In genomic region chr12:93982847-93983315, GRCh38 we compare ENCODE assay signal across 10 cellular contexts.
DNase-seq lines count a peak whose midpoint lies in the region; ATAC-seq and TF ChIP-seq lines count a peak whose summit lies in the region.
"Had no signal": no experiment of that assay in that cellular context is flagged by ENCODE, and none has a peak within 500 bp of the region (broad histone marks: within the 10 kb centered on the region; RNA-seq: fewer than 3 reads in every experiment).

No MANE protein-coding gene starts in this region.

- no peak overlapping the region for H3K27ac Mint-ChIP-seq in activated CD4-positive, alpha-beta T cell treated with anti-CD3 and anti-CD28 coated beads for 36 hours

- H3K4me1 ChIP-seq in Panc1 (ENCODE audit: control insufficient read depth, insufficient read depth, low read length) = 0 out of 2 replicates have a peak, but pooled peaks cover 3% of the 10 kb centered on the region
- H3K4me1 ChIP-seq: pancreas had no signal

- no peaks in the 10 kb centered on the region for H3K9me3 ChIP-seq in Panc1 (ENCODE audit: control insufficient read depth, insufficient read depth, low read depth, low read length)
- H3K9me3 ChIP-seq: pancreas had no signal

- in situ Hi-C loops in Panc1 (cut with HindIII; ENCODE audit: low pct_unique_long_range_greater_than_20kb, low sequenced_read_pairs) = no loop called here

- peak; percentile 57 for DNase-seq in activated CD4-positive, alpha-beta T cell treated with anti-CD3 and anti-CD28 coated beads for 36 hours
- no peak for DNase-seq in activated CD4-positive, alpha-beta T cell treated with anti-CD3 and anti-CD28 coated beads for 1 hour
- DNase-seq in Panc1 (ENCODE audit: low read depth, low spot score) (peak; percentile 22), dermis blood vessel endothelial cell (peak; percentile 46), NCI-H2081 treated with DMSO at 0.1 percent for 48 hours (lab: John Stamatoyannopoulos, UW) (no peak)
- peak in 2 of 3 experiments; percentile 9 to 11 for DNase-seq in stimulated activated CD4-positive, alpha-beta T cell treated with anti-CD3 and anti-CD28 coated beads, TNF-alpha, amount 100 ng/mL, for 24 hours (ENCODE audit: low read depth in 3 of 3)
- DNase-seq: CD8-positive, alpha-beta memory T cell; pancreas had no signal

- no TSS peak for BruUV-seq in Panc1 (replicated peaks; lab: Mats Ljungman, UMichigan)

- no peaks in the 10 kb centered on the region for H3K27me3 ChIP-seq in Panc1 (ENCODE audit: control insufficient read depth, insufficient read depth, low read length)
- H3K27me3 ChIP-seq: pancreas had no signal

- no peak overlapping the region for H3K4me3 Mint-ChIP-seq in activated CD4-positive, alpha-beta T cell treated with anti-CD3 and anti-CD28 coated beads for 36 hours
- H3K4me3 Mint-ChIP-seq: CD8-positive, alpha-beta memory T cell had no signal

- CTCF ChIA-PET in activated CD4-positive, alpha-beta T cell treated with anti-CD3 and anti-CD28 coated beads for 36 hours (lab: Charles Lee) = interaction anchor here (0.9 to 4.7 kb wide), 9 partner anchors 9 to 480 kb away, joined by 3 to 42 read pairs (median 5); no protein-coding TSS in a partner anchor
- CTCF ChIA-PET in Panc1 (lab: Charles Lee) = no interaction called here

- peaks cover 22% of the 10 kb centered on the region for H3K4me1 Mint-ChIP-seq in activated CD4-positive, alpha-beta T cell treated with anti-CD3 and anti-CD28 coated beads for 36 hours

- H3K4me3 ChIP-seq in Panc1 (ENCODE audit: low read depth in 2 of 2, low read length in 2 of 2) = no peak overlapping the region
- H3K4me3 ChIP-seq: pancreas had no signal

- H3K27me3 Mint-ChIP-seq in activated CD4-positive, alpha-beta T cell treated with anti-CD3 and anti-CD28 coated beads for 36 hours = peaks cover 12% of the 10 kb centered on the region

- H3K36me3 ChIP-seq in Panc1 (ENCODE audit: control insufficient read depth, insufficient read depth, low read length) = no peaks in the 10 kb centered on the region
- H3K36me3 ChIP-seq: pancreas had no signal

- H3K27ac ChIP-seq in Panc1 (ENCODE audit: low read length) = no peak overlapping the region
- H3K27ac ChIP-seq: pancreas had no signal

- intact Hi-C loops in activated CD4-positive, alpha-beta T cell treated with anti-CD3 and anti-CD28 coated beads for 36 hours (cut with DNase I, micrococcal nuclease) = loop anchor here (1.0 to 5.0 kb wide), 5 partner anchors 119 to 996 kb away; partner anchors contain the start of gene CRADD (in 1 of the 2)
- intact Hi-C loops in Panc1 (cut with micrococcal nuclease; ENCODE audit: unreplicated experiment) = no loop called here

- POLR2A ChIA-PET in activated CD4-positive, alpha-beta T cell treated with anti-CD3 and anti-CD28 coated beads for 36 hours (lab: Charles Lee) = no interaction called here
- POLR2A ChIA-PET in Panc1 (lab: Charles Lee) = no interaction called here

- H3K9me3 Mint-ChIP-seq in activated CD4-positive, alpha-beta T cell treated with anti-CD3 and anti-CD28 coated beads for 36 hours (ENCODE audit: low read depth) = no peaks in the 10 kb centered on the region
- H3K9me3 Mint-ChIP-seq: CD8-positive, alpha-beta memory T cell had no signal

- no peaks in the 10 kb centered on the region for H3K36me3 Mint-ChIP-seq in activated CD4-positive, alpha-beta T cell treated with anti-CD3 and anti-CD28 coated beads for 36 hours (ENCODE audit: low read depth)

- ATAC-seq in activated CD4-positive, alpha-beta T cell treated with anti-CD3 and anti-CD28 coated beads for 36 hours = peak; percentile 95
- ATAC-seq in Panc1 (peak; percentile 53; the same call in 1 of the 2 replicates), HG03159 (IDR thresholded peaks at IDR 0.05; ENCODE audit: unreplicated experiment) (no peak), HG03196 (IDR thresholded peaks at IDR 0.05; ENCODE audit: unreplicated experiment) (no peak)

- TF ChIP-seq CTCF in Panc1 (IDR thresholded peaks at IDR 0.05) = no peak

Comparison
In these comparisons a context has a peak if more than half of its experiments do, and no peak if none do; other contexts are left out.
1. DNase-seq: peak in activated CD4-positive, alpha-beta T cell treated with anti-CD3 and anti-CD28 coated beads for 36 hours (single experiment), Panc1 (single experiment), dermis blood vessel endothelial cell (single experiment) and stimulated activated CD4-positive, alpha-beta T cell treated with anti-CD3 and anti-CD28 coated beads, TNF-alpha, amount 100 ng/mL, for 24 hours (2 of 3); none in activated CD4-positive, alpha-beta T cell treated with anti-CD3 and anti-CD28 coated beads for 1 hour (single experiment) and NCI-H2081 treated with DMSO at 0.1 percent for 48 hours (single experiment).
2. ATAC-seq: peak in activated CD4-positive, alpha-beta T cell treated with anti-CD3 and anti-CD28 coated beads for 36 hours (single experiment) and Panc1 (single experiment); none in HG03159 (single experiment) and HG03196 (single experiment).